In the genomic region with DNA sequence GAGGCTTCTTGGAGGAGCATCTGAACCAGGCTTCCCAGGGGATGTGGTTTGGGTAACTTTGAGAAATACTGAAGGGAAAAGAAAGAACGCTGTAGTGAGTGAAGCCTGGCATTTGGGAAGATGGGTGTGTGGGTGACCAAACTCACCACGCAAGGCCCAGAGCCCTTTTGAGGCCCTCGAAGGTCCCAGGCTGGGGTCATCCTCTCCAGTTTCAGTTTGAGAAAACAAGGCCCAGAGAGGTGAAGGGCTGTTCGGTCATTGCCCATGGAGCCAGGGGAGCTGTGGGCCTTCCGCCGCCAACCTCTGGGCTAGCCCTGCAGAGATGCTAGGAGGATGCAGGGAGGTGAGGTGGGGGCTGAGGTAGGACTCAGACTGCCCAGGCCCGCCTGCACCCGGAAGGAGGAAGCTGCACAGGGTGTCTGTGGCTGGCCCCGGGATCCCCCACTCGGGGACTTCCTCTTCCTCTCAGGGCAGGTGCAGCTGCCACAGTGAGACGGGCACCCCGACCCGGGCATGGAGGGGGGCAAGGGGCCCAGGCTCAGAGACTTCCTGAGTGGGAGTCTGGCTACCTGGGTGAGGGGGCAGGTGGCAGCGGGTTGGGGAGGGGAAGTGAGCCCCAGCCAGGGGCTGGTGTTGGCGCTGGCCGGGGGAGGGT, we compare ENCODE assay signal across 8 cellular contexts. TPM values are rescaled to one million over a fixed set of nuclear protein-coding genes. Genes with fewer than 3 reads are reported as not detected.
DNase-seq lines count a peak whose midpoint lies in the region; ATAC-seq and TF ChIP-seq lines count a peak whose summit lies in the region.

A gene with protein sequence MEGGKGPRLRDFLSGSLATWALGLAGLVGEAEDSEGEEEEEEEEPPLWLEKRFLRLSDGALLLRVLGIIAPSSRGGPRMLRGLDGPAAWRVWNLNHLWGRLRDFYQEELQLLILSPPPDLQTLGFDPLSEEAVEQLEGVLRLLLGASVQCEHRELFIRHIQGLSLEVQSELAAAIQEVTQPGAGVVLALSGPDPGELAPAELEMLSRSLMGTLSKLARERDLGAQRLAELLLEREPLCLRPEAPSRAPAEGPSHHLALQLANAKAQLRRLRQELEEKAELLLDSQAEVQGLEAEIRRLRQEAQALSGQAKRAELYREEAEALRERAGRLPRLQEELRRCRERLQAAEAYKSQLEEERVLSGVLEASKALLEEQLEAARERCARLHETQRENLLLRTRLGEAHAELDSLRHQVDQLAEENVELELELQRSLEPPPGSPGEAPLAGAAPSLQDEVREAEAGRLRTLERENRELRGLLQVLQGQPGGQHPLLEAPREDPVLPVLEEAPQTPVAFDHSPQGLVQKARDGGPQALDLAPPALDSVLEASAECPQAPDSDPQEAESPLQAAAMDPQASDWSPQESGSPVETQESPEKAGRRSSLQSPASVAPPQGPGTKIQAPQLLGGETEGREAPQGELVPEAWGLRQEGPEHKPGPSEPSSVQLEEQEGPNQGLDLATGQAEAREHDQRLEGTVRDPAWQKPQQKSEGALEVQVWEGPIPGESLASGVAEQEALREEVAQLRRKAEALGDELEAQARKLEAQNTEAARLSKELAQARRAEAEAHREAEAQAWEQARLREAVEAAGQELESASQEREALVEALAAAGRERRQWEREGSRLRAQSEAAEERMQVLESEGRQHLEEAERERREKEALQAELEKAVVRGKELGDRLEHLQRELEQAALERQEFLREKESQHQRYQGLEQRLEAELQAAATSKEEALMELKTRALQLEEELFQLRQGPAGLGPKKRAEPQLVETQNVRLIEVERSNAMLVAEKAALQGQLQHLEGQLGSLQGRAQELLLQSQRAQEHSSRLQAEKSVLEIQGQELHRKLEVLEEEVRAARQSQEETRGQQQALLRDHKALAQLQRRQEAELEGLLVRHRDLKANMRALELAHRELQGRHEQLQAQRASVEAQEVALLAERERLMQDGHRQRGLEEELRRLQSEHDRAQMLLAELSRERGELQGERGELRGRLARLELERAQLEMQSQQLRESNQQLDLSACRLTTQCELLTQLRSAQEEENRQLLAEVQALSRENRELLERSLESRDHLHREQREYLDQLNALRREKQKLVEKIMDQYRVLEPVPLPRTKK (N-terminal part only) (plus strand): TSS at position 451 of the 655 bp plus-strand sequence. CDS start 63 bp downstream, at position 514.

- ATAC-seq in GM19328 (IDR thresholded peaks at IDR 0.05; ENCODE audit: unreplicated experiment) (peak; percentile 49), sciatic nerve (peak; percentile 37)

- H3K27ac ChIP-seq in HL-60 (replicated peaks) = peak within 1 kb of the TSS; percentile 88

- no peaks in the 10 kb centered on the region for H3K4me1 ChIP-seq in BE2C

- no peaks in the 10 kb centered on the region for H3K36me3 ChIP-seq in BE2C

- no peaks in the 10 kb centered on the region for H3K9me3 ChIP-seq in BE2C

- intact Hi-C loops in sciatic nerve (cut with DNase I) = no loop called here

- DNase-seq in HL-60 (ENCODE audit: low read depth in 1 of 2, low spot score in 1 of 2) (peak; percentile 88 to 96), sciatic nerve (ENCODE audit: low spot score) (no peak), cerebellar nuclear complex (lab: John Stamatoyannopoulos, UW) (no peak), hippocampal formation (lab: John Stamatoyannopoulos, UW) (no peak), BE2C (no peak)
- DNase-seq in activated CD4-positive, alpha-beta T cell treated with anti-CD3 and anti-CD28 coated beads for 24 hours (ENCODE audit: low read depth in 2 of 2) = peak; percentile 64 to 68
- peak; percentile 83 for DNase-seq in effector CD4-positive, alpha-beta T cell

- no peak for TF ChIP-seq CTCF in HL-60 (IDR thresholded peaks at IDR 0.05; ENCODE audit: insufficient read depth, low read length)
- TF ChIP-seq CTCF in BE2C (IDR thresholded peaks at IDR 0.05; ENCODE audit: low read depth, low read length) = no peak

- no peaks in the 10 kb centered on the region for H3K27me3 ChIP-seq in HL-60 (ENCODE audit: insufficient read depth, poor library complexity, severe bottlenecking)
- no peaks in the 10 kb centered on the region for H3K27me3 ChIP-seq in BE2C

- H3K4me3 ChIP-seq in HL-60 (replicated peaks; ENCODE audit: insufficient read depth, low read length) (peak within 1 kb of the TSS; percentile 47), BE2C (ENCODE audit: low read depth, low read length) (no peak within 1 kb of the TSS)

RNA-seq across cellular contexts. Expression of the gene that starts here (rescaled TPM):
- 12.9 TPM for total RNA-seq in sciatic nerve
- polyA plus RNA-seq in BE2C (2012; ENCODE audit: insufficient read depth, insufficient read length, low read depth) = 1.4 TPM

Comparison
In these comparisons a context has a peak if more than half of its experiments do, and no peak if none do; other contexts are left out.
1. DNase-seq: peak in HL-60 (2 of 2), activated CD4-positive, alpha-beta T cell treated with anti-CD3 and anti-CD28 coated beads for 24 hours (2 of 2) and effector CD4-positive, alpha-beta T cell (single experiment); none in sciatic nerve (single experiment), cerebellar nuclear complex (0 of 2), hippocampal formation (0 of 2) and BE2C (single experiment).